ENCODE assay signal across 9 cellular contexts in the genomic region with DNA sequence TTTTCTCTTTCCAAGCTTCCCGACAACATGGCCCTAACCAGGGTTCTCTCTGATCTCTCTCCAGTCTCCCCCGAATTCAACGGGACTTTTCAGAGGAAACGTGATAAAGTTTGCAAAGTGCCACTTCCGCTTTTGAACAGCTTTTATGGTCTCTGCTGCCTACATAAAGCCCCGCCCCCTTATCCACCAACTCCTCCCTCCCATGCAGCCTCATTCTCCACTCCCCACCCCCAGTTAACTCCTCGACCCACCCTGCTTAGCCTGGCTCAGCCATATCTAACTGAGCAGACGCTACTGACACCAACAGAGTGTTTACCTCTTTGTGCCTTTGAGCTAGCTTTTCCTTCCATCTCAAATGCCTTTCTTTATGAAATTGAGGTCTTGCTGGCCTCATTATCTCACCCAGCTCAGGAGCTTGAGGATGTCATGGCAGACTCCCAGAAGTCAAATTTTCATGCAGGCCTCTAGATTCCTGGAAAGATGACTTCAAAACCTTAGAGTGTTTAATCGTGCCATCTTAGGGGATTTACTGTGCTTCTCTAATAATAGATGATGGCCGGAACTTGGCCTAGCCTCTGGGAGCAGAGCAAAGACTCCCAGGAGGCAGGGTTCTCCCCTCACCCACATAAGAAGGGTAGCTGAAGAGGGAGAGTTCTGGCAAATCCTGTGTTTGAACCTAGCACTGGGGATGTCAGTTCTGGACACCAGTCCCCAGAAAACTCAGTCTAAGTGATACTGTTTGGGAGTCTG.
DNase-seq lines count a peak whose midpoint lies in the region; ATAC-seq and TF ChIP-seq lines count a peak whose summit lies in the region.
"Had no signal": no experiment of that assay in that cellular context is flagged by ENCODE, and none has a peak within 500 bp of the region (broad histone marks: within the 10 kb centered on the region; RNA-seq: fewer than 3 reads in every experiment).

No MANE protein-coding gene starts in this region.

- H3K4me3 Mint-ChIP-seq in activated T-helper 1 cell treated with anti-CD3 and anti-CD28 coated beads, Interleukin-12 subunit alpha, Interleukin-12 subunit beta, Interleukin-2, Interleukin-4 antibody, amounts not matched to agents 30 ng/mL and 10 ng/mL and 1 ng/mL, durations not matched to agents 14 hours and 24 hours and 36 hours, result peak overlapping the region; percentile 24

- H3K4me1 ChIP-seq in OCI-LY3 (ENCODE audit: low read length), result peaks cover 46% of the 10 kb centered on the region

- peaks cover 41% of the 10 kb centered on the region for H3K4me1 Mint-ChIP-seq in activated T-helper 1 cell treated with anti-CD3 and anti-CD28 coated beads, Interleukin-12 subunit alpha, Interleukin-12 subunit beta, Interleukin-2, Interleukin-4 antibody, amounts not matched to agents 30 ng/mL and 10 ng/mL and 1 ng/mL, durations not matched to agents 14 hours and 24 hours and 36 hours (ENCODE audit: low read depth)

- H3K9me3 Mint-ChIP-seq in activated T-helper 1 cell treated with anti-CD3 and anti-CD28 coated beads, Interleukin-12 subunit alpha, Interleukin-12 subunit beta, Interleukin-2, Interleukin-4 antibody, amounts not matched to agents 30 ng/mL and 10 ng/mL and 1 ng/mL, durations not matched to agents 14 hours and 24 hours and 36 hours, result no peaks in the 10 kb centered on the region

- H4K20me1 ChIP-seq in OCI-LY3 (ENCODE audit: insufficient read depth, low read length), result no peaks in the 10 kb centered on the region

- H3K4me3 ChIP-seq in OCI-LY3 (ENCODE audit: low read length), result peak overlapping the region; percentile 55

- ATAC-seq in omental fat pad (ENCODE audit: low FRiP score), result no peak

- no peaks in the 10 kb centered on the region for H3K27me3 Mint-ChIP-seq in activated T-helper 1 cell treated with anti-CD3 and anti-CD28 coated beads, Interleukin-12 subunit alpha, Interleukin-12 subunit beta, Interleukin-2, Interleukin-4 antibody, amounts not matched to agents 30 ng/mL and 10 ng/mL and 1 ng/mL, durations not matched to agents 14 hours and 24 hours and 36 hours (ENCODE audit: insufficient read depth)

- H3K4me2 ChIP-seq in OCI-LY3 (ENCODE audit: low read length), result peak overlapping the region; percentile 79

- peaks cover 16% of the 10 kb centered on the region; the same call in 1 of the 2 replicates for H3K27me3 ChIP-seq in OCI-LY3 (ENCODE audit: low read depth, low read length)

- H3K27ac Mint-ChIP-seq in activated T-helper 1 cell treated with anti-CD3 and anti-CD28 coated beads, Interleukin-12 subunit alpha, Interleukin-12 subunit beta, Interleukin-2, Interleukin-4 antibody, amounts not matched to agents 30 ng/mL and 10 ng/mL and 1 ng/mL, durations not matched to agents 14 hours and 24 hours and 36 hours, result peak overlapping the region; percentile 63

- no peaks in the 10 kb centered on the region for H3K36me3 ChIP-seq in OCI-LY3 (replicated peaks; ENCODE audit: low read depth, low read length)

- no peak for TF ChIP-seq CTCF in OCI-LY3 (IDR thresholded peaks at IDR 0.05; ENCODE audit: low read depth, low read length)
- no peak for TF ChIP-seq CTCF in omental fat pad (IDR thresholded peaks at IDR 0.05)

- no peaks in the 10 kb centered on the region for H3K36me3 Mint-ChIP-seq in activated T-helper 1 cell treated with anti-CD3 and anti-CD28 coated beads, Interleukin-12 subunit alpha, Interleukin-12 subunit beta, Interleukin-2, Interleukin-4 antibody, amounts not matched to agents 30 ng/mL and 10 ng/mL and 1 ng/mL, durations not matched to agents 14 hours and 24 hours and 36 hours (ENCODE audit: low read depth)

- peak overlapping the region; percentile 25; the same call in 1 of the 2 replicates for H2AFZ ChIP-seq in OCI-LY3 (ENCODE audit: low read depth, low read length)

- DNase-seq in NCI-H82 (lab: John Stamatoyannopoulos, UW) (peak; percentile 12), NCI-H82 treated with DMSO at 0.1 percent for 48 hours (lab: John Stamatoyannopoulos, UW; ENCODE audit: unreplicated experiment) (no peak), EL (no peak), omental fat pad (ENCODE audit: low spot score) (no peak), NCI-H69 (lab: John Stamatoyannopoulos, UW) (no peak)
- peak; percentile 36 for DNase-seq in activated T-helper 1 cell treated with anti-CD3 and anti-CD28 coated beads, Interleukin-12 subunit alpha, Interleukin-12 subunit beta, Interleukin-2, Interleukin-4 antibody, amounts not matched to agents 30 ng/mL and 10 ng/mL and 1 ng/mL, durations not matched to agents 14 hours and 24 hours and 36 hours (ENCODE audit: low spot score)
- DNase-seq in stimulated activated CD4-positive, alpha-beta T cell treated with anti-CD3 and anti-CD28 coated beads, Interleukin-2, amount 100 ng/mL, for 24 hours, result peak; percentile 53 to 54

- H3K9ac ChIP-seq in OCI-LY3 (ENCODE audit: low read length), result peak overlapping the region; percentile 28; the same call in 1 of the 2 replicates

- intact Hi-C loops in activated T-helper 1 cell treated with anti-CD3 and anti-CD28 coated beads, Interleukin-12 subunit alpha, Interleukin-12 subunit beta, Interleukin-2, Interleukin-4 antibody, amounts not matched to agents 30 ng/mL and 10 ng/mL and 1 ng/mL, durations not matched to agents 14 hours and 24 hours and 36 hours (cut with micrococcal nuclease), result loop anchor here (5.0 kb wide), 2 partner anchors 159 to 229 kb away; no protein-coding TSS in a partner anchor

- no peaks in the 10 kb centered on the region for H3K79me2 ChIP-seq in OCI-LY3 (ENCODE audit: low read length)

- peak overlapping the region; percentile 51 for H3K27ac ChIP-seq in OCI-LY3 (ENCODE audit: low read length)
- H3K27ac ChIP-seq: 22Rv1 had no signal

- H3K9me3 ChIP-seq in OCI-LY3 (ENCODE audit: insufficient read depth, low read length), result no peaks in the 10 kb centered on the region

Comparison
In these comparisons a context has a peak if more than half of its experiments do, and no peak if none do; other contexts are left out.
1. DNase-seq: peak in NCI-H82 (single experiment), activated T-helper 1 cell treated with anti-CD3 and anti-CD28 coated beads, Interleukin-12 subunit alpha, Interleukin-12 subunit beta, Interleukin-2, Interleukin-4 antibody, amounts not matched to agents 30 ng/mL and 10 ng/mL and 1 ng/mL, durations not matched to agents 14 hours and 24 hours and 36 hours (single experiment) and stimulated activated CD4-positive, alpha-beta T cell treated with anti-CD3 and anti-CD28 coated beads, Interleukin-2, amount 100 ng/mL, for 24 hours (2 of 2); none in NCI-H82 treated with DMSO at 0.1 percent for 48 hours (single experiment), EL (single experiment), omental fat pad (single experiment) and NCI-H69 (single experiment).